Comparison of ENCODE assay signal across 13 cellular contexts in genomic region chr4:143357161-143357845, GRCh38. TPM values are rescaled to one million over a fixed set of nuclear protein-coding genes. Genes with fewer than 3 reads are reported as not detected.
A peak's percentile ranks its signal among the peaks of the same experiment; 100 is the strongest.
DNase-seq lines count a peak whose midpoint lies in the region; ATAC-seq, FAIRE-seq and TF ChIP-seq lines count a peak whose summit lies in the region.
"Had no signal": no experiment of that assay in that cellular context is flagged by ENCODE, and none has a peak within 500 bp of the region (broad histone marks: within the 10 kb centered on the region; RNA-seq: fewer than 3 reads in every experiment).

No MANE protein-coding gene starts in this region.

- H3K27ac ChIP-seq in CD8-positive, alpha-beta T cell (ENCODE audit: low read depth, low read length) = no peak overlapping the region
- H3K27ac ChIP-seq in astrocyte (ENCODE audit: low read depth, low read length) = no peak overlapping the region
- H3K27ac ChIP-seq: neural progenitor cell, SJCRH30 had no signal

- no peak overlapping the region for H3K4me3 Mint-ChIP-seq in CD8-positive, alpha-beta T cell
- H3K4me3 Mint-ChIP-seq in astrocyte (ENCODE audit: unreplicated experiment) = no peak overlapping the region
- H3K4me3 Mint-ChIP-seq: neural progenitor cell had no signal

- no peaks in the 10 kb centered on the region for H3K36me3 ChIP-seq in CD8-positive, alpha-beta T cell (ENCODE audit: insufficient read depth, low read length)
- H3K36me3 ChIP-seq in astrocyte (ENCODE audit: insufficient read depth, low read length) (no peaks in the 10 kb centered on the region), mucosa of descending colon (ENCODE audit: low read depth) (no peaks in the 10 kb centered on the region)
- H3K36me3 ChIP-seq: neural progenitor cell, SJCRH30 had no signal

- H3K4me3 ChIP-seq in CD8-positive, alpha-beta T cell (ENCODE audit: low read depth, low read length) = no peak overlapping the region
- no peak overlapping the region for H3K4me3 ChIP-seq in astrocyte (ENCODE audit: insufficient read depth, low read depth, low read length)
- no peak overlapping the region for H3K4me3 ChIP-seq in mucosa of descending colon
- H3K4me3 ChIP-seq: neural progenitor cell, SJCRH30 had no signal

- no peak for FAIRE-seq in astrocyte (lab: Jason Lieb, UNC)

- peaks cover 3% of the 10 kb centered on the region for H3K79me2 ChIP-seq in astrocyte (ENCODE audit: insufficient read depth, low read length)

- intact Hi-C loops in CD8-positive, alpha-beta T cell (cut with DNase I, micrococcal nuclease) = no loop called here
- intact Hi-C loops in mucosa of descending colon (cut with DNase I, micrococcal nuclease) = no loop called here

- no peak overlapping the region for H2AFZ ChIP-seq in astrocyte (ENCODE audit: low read depth, low read length)
- H2AFZ ChIP-seq: neural progenitor cell had no signal

- POLR2A ChIA-PET in CD8-positive, alpha-beta T cell (lab: Charles Lee) = no interaction called here

- H3K4me1 Mint-ChIP-seq in CD8-positive, alpha-beta T cell (ENCODE audit: low read depth) = peaks cover 15% of the 10 kb centered on the region
- peaks cover 35% of the 10 kb centered on the region for H3K4me1 Mint-ChIP-seq in astrocyte (ENCODE audit: low read depth, unreplicated experiment)

- DNase-seq in CD8-positive, alpha-beta T cell = no peak
- DNase-seq in astrocyte (ENCODE audit: low read depth) = no peak
- DNase-seq in mucosa of descending colon = no peak
- DNase-seq in hypothalamus (lab: John Stamatoyannopoulos, UW) = no peak
- DNase-seq in AML-193 (lab: John Stamatoyannopoulos, UW) = no peak
- DNase-seq: activated CD4-positive, CD25-positive, alpha-beta regulatory T cell treated with anti-CD3 and anti-CD28 coated beads, Interleukin-2, amount 50 U/mL, for 72 hours; activated naive CD4-positive, alpha-beta T cell treated with anti-CD3 and anti-CD28 coated beads, Interleukin-2, amount 50 U/mL, for 16 hours; Kasumi-1; SJCRH30 had no signal

- H3K27ac Mint-ChIP-seq in CD8-positive, alpha-beta T cell = peak overlapping the region; percentile 49
- H3K27ac Mint-ChIP-seq in astrocyte (ENCODE audit: unreplicated experiment) = peak overlapping the region; percentile 58
- H3K27ac Mint-ChIP-seq: neural progenitor cell had no signal

- no peak for ATAC-seq in CD8-positive, alpha-beta T cell
- ATAC-seq in HG02678 (IDR thresholded peaks at IDR 0.05; ENCODE audit: unreplicated experiment) (peak; percentile 27), mucosa of descending colon (peak; percentile 3), GM21737 (IDR thresholded peaks at IDR 0.05; ENCODE audit: unreplicated experiment) (no peak), HG03460 (IDR thresholded peaks at IDR 0.05; ENCODE audit: unreplicated experiment) (no peak)

- no peaks in the 10 kb centered on the region for H3K9me3 Mint-ChIP-seq in CD8-positive, alpha-beta T cell
- H3K9me3 Mint-ChIP-seq in astrocyte (ENCODE audit: unreplicated experiment) = no peaks in the 10 kb centered on the region
- H3K9me3 Mint-ChIP-seq: neural progenitor cell had no signal

- no peaks in the 10 kb centered on the region for H3K27me3 Mint-ChIP-seq in CD8-positive, alpha-beta T cell (ENCODE audit: low read depth)
- H3K27me3 Mint-ChIP-seq in astrocyte (ENCODE audit: low read depth, unreplicated experiment) = no peaks in the 10 kb centered on the region

- H3K36me3 Mint-ChIP-seq in CD8-positive, alpha-beta T cell = no peaks in the 10 kb centered on the region
- no peaks in the 10 kb centered on the region for H3K36me3 Mint-ChIP-seq in astrocyte (ENCODE audit: low read depth, unreplicated experiment)
- H3K36me3 Mint-ChIP-seq: neural progenitor cell had no signal

- peaks cover 11% of the 10 kb centered on the region for H3K4me1 ChIP-seq in CD8-positive, alpha-beta T cell (ENCODE audit: insufficient read depth, low read length)
- H3K4me1 ChIP-seq in astrocyte (ENCODE audit: insufficient read depth, low read length) (peaks cover 28% of the 10 kb centered on the region), mucosa of descending colon (ENCODE audit: low read depth) (peaks cover 64% of the 10 kb centered on the region)
- H3K4me1 ChIP-seq: SJCRH30 had no signal

- H3K27me3 ChIP-seq in CD8-positive, alpha-beta T cell (ENCODE audit: insufficient read depth, low read length) = no peaks in the 10 kb centered on the region
- no peaks in the 10 kb centered on the region for H3K27me3 ChIP-seq in astrocyte (ENCODE audit: insufficient read depth, low read length)
- H3K27me3 ChIP-seq: neural progenitor cell, SJCRH30 had no signal

- H3K9me3 ChIP-seq in CD8-positive, alpha-beta T cell (ENCODE audit: low read length) = no peaks in the 10 kb centered on the region
- no peaks in the 10 kb centered on the region for H3K9me3 ChIP-seq in astrocyte (ENCODE audit: insufficient read depth, low read depth, low read length)
- H3K9me3 ChIP-seq in mucosa of descending colon = no peaks in the 10 kb centered on the region
- H3K9me3 ChIP-seq: SJCRH30 had no signal

- CTCF ChIA-PET in CD8-positive, alpha-beta T cell (lab: Charles Lee) = no interaction called here

- H3K9ac ChIP-seq in astrocyte (ENCODE audit: low read length) = no peak overlapping the region
- H3K9ac ChIP-seq: neural progenitor cell had no signal

- no peak overlapping the region for H3K4me2 ChIP-seq in astrocyte (ENCODE audit: low read length)
- H3K4me2 ChIP-seq: neural progenitor cell had no signal

- TF ChIP-seq CTCF in CD8-positive, alpha-beta T cell (IDR thresholded peaks at IDR 0.05) = no peak
- TF ChIP-seq CTCF in astrocyte (IDR thresholded peaks at IDR 0.05; ENCODE audit: insufficient read depth, low read depth, low read length) (no peak), mucosa of descending colon (IDR thresholded peaks at IDR 0.05) (no peak)

- no peaks in the 10 kb centered on the region for H4K20me1 ChIP-seq in astrocyte (ENCODE audit: insufficient read depth, low read length)

RNA-seq across cellular contexts. Expression of gene GAB1, which starts 20.6 kb away (rescaled TPM):
- total RNA-seq in CD8-positive, alpha-beta T cell = 1 to 10 TPM in 1 of 2 experiments, under 1 TPM in 1; 0.98 to 1.5 TPM
- total RNA-seq in astrocyte = 12.4 and 13.6 TPM in 2 replicates
- 100 to 1,000 TPM in 1 of 3 donors, 10 to 100 TPM in 2; 62.3 to 104 (median 84.0) TPM for total RNA-seq in mucosa of descending colon

Comparison
In these comparisons a context has a peak if more than half of its experiments do, and no peak if none do; other contexts are left out.
1. ATAC-seq: peak in HG02678 (single experiment) and mucosa of descending colon (single experiment); none in CD8-positive, alpha-beta T cell (single experiment), GM21737 (single experiment) and HG03460 (single experiment).